In genomic region chr7:106022193-106022821, GRCh38 we compare ENCODE assay signal across 8 cellular contexts. TPM values are rescaled to one million over a fixed set of nuclear protein-coding genes. Genes with fewer than 3 reads are reported as not detected.
A peak's percentile ranks its signal among the peaks of the same experiment; 100 is the strongest.
DNase-seq lines count a peak whose midpoint lies in the region; ATAC-seq and TF ChIP-seq lines count a peak whose summit lies in the region.

No MANE protein-coding gene starts in this region.

- H3K27ac Mint-ChIP-seq in IgD-negative memory B cell (peak overlapping the region in 2 of 3 donors; percentile 77 to 87), naive B cell (peak overlapping the region; percentile 15 to 89 (median 58))

- H3K4me3 ChIP-seq in heart left ventricle (no peak overlapping the region), lower leg skin (ENCODE audit: low read depth, poor library complexity, severe bottlenecking) (no peak overlapping the region)

- ATAC-seq in GM19438 (IDR thresholded peaks at IDR 0.05; ENCODE audit: low read depth, unreplicated experiment) (peak; percentile 81), naive B cell (ENCODE audit: low read depth in 2 of 2) (peak; percentile 55 to 68), heart left ventricle (no peak), HG03280 (IDR thresholded peaks at IDR 0.05; ENCODE audit: unreplicated experiment) (no peak)

- H3K27ac ChIP-seq in heart left ventricle = no peak overlapping the region

- H3K4me1 Mint-ChIP-seq in IgD-negative memory B cell (peaks cover 25 to 28% (median 27%) of the 10 kb centered on the region in 3 donors), naive B cell (peaks cover 54 to 71% (median 57%) of the 10 kb centered on the region in 3 donors)

- H3K27me3 ChIP-seq in heart left ventricle = peaks cover 0 to 4% (median 0%) of the 10 kb centered on the region in 9 donors

- WGBS in heart left ventricle, 4 donors = 73 to 80% (median 77%) methylated on average over 7 to 8 of the region's 8 CpGs
- 78 to 81% methylated on average over 8 of the region's 8 CpGs for WGBS in lower leg skin, 2 donors

- TF ChIP-seq CTCF in heart left ventricle (IDR thresholded peaks at IDR 0.05) (no peak), lower leg skin (IDR thresholded peaks at IDR 0.05) (no peak)

- H3K27me3 Mint-ChIP-seq in IgD-negative memory B cell (peaks cover 25% of the 10 kb centered on the region), naive B cell (no peaks in the 10 kb centered on the region)

- TF ChIP-seq POLR2A in heart left ventricle (IDR thresholded peaks at IDR 0.05) (no peak), lower leg skin (IDR thresholded peaks at IDR 0.05) (no peak)

- no peaks in the 10 kb centered on the region for H3K9me3 ChIP-seq in heart left ventricle

- H3K4me1 ChIP-seq in heart left ventricle = peaks cover 0 to 14% (median 0%) of the 10 kb centered on the region in 12 donors

- peaks cover 0 to 1% (median 0%) of the 10 kb centered on the region in 3 donors for H3K9me3 Mint-ChIP-seq in IgD-negative memory B cell
- H3K9me3 Mint-ChIP-seq in naive B cell = no peaks in the 10 kb centered on the region

- intact Hi-C loops in heart left ventricle (cut with DNase I) (no loop called here), lower leg skin (cut with DNase I; ENCODE audit: low total_unique reads) (no loop called here)

- peak; percentile 24 to 31 (median 31) for DNase-seq in activated CD8-positive, alpha-beta memory T cell treated with anti-CD3 and anti-CD28 coated beads for 48 hours (ENCODE audit: low read depth in 2 of 3, low spot score in 2 of 3)
- DNase-seq in naive B cell = peak; percentile 48
- no peak for DNase-seq in pons (ENCODE audit: low spot score)
- no peak for DNase-seq in heart left ventricle
- DNase-seq in lower leg skin (ENCODE audit: low spot score in 2 of 2) = no peak

- no peaks in the 10 kb centered on the region for H3K36me3 ChIP-seq in heart left ventricle

- H3K4me3 Mint-ChIP-seq in IgD-negative memory B cell = peak overlapping the region in 2 of 4 donors; percentile 63 to 90
- peak overlapping the region; percentile 13 to 85 (median 78) for H3K4me3 Mint-ChIP-seq in naive B cell

- H3K36me3 Mint-ChIP-seq in IgD-negative memory B cell (no peaks in the 10 kb centered on the region), naive B cell (peaks cover 0 to 3% of the 10 kb centered on the region in 2 donors)

RNA-seq across cellular contexts. Expression of gene CDHR3, which starts 59.2 kb away (rescaled TPM):
- polyA plus RNA-seq in IgD-negative memory B cell = 0.36 TPM
- 10 to 100 TPM in 4 of 6 donors, 1 to 10 TPM in 2; 7.0 to 23.9 (median 15.0) TPM for polyA plus RNA-seq in naive B cell (ENCODE audit: low read depth in 6 of 6)
- total RNA-seq in heart left ventricle = 1 to 10 TPM in 8 of 9 donors, under 1 TPM in 1; 0.78 to 4.5 (median 1.4) TPM
- polyA plus RNA-seq in heart left ventricle = 1 to 10 TPM in 1 of 2 donors, under 1 TPM in 1; 0.60 to 6.1 TPM
- total RNA-seq in lower leg skin = 1 to 10 TPM in 3 of 4 donors, not detected in 1; 2.4 to 4.2 (median 3.3) TPM

Comparison
In these comparisons a context has a peak if more than half of its experiments do, and no peak if none do; other contexts are left out.
1. ATAC-seq: peak in GM19438 (single experiment) and naive B cell (2 of 2); none in heart left ventricle (0 of 4) and HG03280 (single experiment).
2. DNase-seq: peak in activated CD8-positive, alpha-beta memory T cell treated with anti-CD3 and anti-CD28 coated beads for 48 hours (3 of 3) and naive B cell (single experiment); none in pons (single experiment), heart left ventricle (0 of 5) and lower leg skin (0 of 2).